Comparison of ENCODE assay signal across 1 cellular context in the genomic region with DNA sequence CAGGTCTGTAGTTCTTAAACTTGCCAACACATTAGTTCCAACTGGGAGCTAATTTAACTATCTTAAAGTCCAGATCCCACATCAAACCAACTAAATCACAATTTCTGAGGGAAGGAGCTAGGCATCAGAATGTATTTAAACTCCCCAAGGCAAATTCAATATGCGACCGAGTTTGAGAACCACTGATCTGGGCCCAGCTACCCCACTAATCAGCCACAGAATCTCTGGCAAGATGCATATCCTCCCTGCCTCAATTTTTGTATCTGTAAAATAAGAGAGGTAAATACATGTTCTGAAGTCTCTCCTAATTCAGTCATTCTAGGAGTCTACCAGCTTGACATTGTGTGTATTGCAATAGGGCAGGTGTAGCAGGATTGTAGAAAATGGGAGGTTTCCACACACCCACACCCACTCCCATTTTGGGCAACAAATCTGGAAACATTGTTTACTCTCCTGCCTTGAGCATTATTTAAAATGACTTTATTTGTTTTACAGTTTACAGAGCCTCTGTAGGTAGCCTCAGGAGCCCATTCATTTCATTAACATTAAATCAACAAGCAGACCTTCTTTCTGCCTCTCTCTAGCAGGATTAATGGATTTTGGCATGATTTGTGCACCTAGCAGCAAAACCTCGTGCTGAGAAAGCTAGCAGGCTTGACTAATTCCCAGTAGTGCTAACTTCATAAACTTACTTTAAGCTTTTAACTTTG.
TF ChIP-seq lines count a peak whose summit lies in the region.

No MANE protein-coding gene starts in this region.

TF ChIP-seq in GM23338, 12 proteins besides CTCF, POLR2A, EP300 and RAD21 (continued from another document):
- no peak for TF ChIP-seq STAT1 (IDR thresholded peaks at IDR 0.05; ENCODE audit: unreplicated experiment)
- TF ChIP-seq EZH2phosphoT487 (IDR thresholded peaks at IDR 0.05; ENCODE audit: unreplicated experiment), result no peak
- TF ChIP-seq, protein P1, sequence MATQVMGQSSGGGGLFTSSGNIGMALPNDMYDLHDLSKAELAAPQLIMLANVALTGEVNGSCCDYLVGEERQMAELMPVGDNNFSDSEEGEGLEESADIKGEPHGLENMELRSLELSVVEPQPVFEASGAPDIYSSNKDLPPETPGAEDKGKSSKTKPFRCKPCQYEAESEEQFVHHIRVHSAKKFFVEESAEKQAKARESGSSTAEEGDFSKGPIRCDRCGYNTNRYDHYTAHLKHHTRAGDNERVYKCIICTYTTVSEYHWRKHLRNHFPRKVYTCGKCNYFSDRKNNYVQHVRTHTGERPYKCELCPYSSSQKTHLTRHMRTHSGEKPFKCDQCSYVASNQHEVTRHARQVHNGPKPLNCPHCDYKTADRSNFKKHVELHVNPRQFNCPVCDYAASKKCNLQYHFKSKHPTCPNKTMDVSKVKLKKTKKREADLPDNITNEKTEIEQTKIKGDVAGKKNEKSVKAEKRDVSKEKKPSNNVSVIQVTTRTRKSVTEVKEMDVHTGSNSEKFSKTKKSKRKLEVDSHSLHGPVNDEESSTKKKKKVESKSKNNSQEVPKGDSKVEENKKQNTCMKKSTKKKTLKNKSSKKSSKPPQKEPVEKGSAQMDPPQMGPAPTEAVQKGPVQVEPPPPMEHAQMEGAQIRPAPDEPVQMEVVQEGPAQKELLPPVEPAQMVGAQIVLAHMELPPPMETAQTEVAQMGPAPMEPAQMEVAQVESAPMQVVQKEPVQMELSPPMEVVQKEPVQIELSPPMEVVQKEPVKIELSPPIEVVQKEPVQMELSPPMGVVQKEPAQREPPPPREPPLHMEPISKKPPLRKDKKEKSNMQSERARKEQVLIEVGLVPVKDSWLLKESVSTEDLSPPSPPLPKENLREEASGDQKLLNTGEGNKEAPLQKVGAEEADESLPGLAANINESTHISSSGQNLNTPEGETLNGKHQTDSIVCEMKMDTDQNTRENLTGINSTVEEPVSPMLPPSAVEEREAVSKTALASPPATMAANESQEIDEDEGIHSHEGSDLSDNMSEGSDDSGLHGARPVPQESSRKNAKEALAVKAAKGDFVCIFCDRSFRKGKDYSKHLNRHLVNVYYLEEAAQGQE (IDR thresholded peaks at IDR 0.05; ENCODE audit: unreplicated experiment), result no peak
- TF ChIP-seq EZH2 (IDR thresholded peaks at IDR 0.05; ENCODE audit: low read depth, unreplicated experiment), result no peak
- no peak for TF ChIP-seq POLR2AphosphoS5 (IDR thresholded peaks at IDR 0.05; ENCODE audit: low read depth)
- TF ChIP-seq, protein P2, sequence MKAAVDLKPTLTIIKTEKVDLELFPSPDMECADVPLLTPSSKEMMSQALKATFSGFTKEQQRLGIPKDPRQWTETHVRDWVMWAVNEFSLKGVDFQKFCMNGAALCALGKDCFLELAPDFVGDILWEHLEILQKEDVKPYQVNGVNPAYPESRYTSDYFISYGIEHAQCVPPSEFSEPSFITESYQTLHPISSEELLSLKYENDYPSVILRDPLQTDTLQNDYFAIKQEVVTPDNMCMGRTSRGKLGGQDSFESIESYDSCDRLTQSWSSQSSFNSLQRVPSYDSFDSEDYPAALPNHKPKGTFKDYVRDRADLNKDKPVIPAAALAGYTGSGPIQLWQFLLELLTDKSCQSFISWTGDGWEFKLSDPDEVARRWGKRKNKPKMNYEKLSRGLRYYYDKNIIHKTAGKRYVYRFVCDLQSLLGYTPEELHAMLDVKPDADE (IDR thresholded peaks at IDR 0.05), result no peak
- TF ChIP-seq, protein P3, sequence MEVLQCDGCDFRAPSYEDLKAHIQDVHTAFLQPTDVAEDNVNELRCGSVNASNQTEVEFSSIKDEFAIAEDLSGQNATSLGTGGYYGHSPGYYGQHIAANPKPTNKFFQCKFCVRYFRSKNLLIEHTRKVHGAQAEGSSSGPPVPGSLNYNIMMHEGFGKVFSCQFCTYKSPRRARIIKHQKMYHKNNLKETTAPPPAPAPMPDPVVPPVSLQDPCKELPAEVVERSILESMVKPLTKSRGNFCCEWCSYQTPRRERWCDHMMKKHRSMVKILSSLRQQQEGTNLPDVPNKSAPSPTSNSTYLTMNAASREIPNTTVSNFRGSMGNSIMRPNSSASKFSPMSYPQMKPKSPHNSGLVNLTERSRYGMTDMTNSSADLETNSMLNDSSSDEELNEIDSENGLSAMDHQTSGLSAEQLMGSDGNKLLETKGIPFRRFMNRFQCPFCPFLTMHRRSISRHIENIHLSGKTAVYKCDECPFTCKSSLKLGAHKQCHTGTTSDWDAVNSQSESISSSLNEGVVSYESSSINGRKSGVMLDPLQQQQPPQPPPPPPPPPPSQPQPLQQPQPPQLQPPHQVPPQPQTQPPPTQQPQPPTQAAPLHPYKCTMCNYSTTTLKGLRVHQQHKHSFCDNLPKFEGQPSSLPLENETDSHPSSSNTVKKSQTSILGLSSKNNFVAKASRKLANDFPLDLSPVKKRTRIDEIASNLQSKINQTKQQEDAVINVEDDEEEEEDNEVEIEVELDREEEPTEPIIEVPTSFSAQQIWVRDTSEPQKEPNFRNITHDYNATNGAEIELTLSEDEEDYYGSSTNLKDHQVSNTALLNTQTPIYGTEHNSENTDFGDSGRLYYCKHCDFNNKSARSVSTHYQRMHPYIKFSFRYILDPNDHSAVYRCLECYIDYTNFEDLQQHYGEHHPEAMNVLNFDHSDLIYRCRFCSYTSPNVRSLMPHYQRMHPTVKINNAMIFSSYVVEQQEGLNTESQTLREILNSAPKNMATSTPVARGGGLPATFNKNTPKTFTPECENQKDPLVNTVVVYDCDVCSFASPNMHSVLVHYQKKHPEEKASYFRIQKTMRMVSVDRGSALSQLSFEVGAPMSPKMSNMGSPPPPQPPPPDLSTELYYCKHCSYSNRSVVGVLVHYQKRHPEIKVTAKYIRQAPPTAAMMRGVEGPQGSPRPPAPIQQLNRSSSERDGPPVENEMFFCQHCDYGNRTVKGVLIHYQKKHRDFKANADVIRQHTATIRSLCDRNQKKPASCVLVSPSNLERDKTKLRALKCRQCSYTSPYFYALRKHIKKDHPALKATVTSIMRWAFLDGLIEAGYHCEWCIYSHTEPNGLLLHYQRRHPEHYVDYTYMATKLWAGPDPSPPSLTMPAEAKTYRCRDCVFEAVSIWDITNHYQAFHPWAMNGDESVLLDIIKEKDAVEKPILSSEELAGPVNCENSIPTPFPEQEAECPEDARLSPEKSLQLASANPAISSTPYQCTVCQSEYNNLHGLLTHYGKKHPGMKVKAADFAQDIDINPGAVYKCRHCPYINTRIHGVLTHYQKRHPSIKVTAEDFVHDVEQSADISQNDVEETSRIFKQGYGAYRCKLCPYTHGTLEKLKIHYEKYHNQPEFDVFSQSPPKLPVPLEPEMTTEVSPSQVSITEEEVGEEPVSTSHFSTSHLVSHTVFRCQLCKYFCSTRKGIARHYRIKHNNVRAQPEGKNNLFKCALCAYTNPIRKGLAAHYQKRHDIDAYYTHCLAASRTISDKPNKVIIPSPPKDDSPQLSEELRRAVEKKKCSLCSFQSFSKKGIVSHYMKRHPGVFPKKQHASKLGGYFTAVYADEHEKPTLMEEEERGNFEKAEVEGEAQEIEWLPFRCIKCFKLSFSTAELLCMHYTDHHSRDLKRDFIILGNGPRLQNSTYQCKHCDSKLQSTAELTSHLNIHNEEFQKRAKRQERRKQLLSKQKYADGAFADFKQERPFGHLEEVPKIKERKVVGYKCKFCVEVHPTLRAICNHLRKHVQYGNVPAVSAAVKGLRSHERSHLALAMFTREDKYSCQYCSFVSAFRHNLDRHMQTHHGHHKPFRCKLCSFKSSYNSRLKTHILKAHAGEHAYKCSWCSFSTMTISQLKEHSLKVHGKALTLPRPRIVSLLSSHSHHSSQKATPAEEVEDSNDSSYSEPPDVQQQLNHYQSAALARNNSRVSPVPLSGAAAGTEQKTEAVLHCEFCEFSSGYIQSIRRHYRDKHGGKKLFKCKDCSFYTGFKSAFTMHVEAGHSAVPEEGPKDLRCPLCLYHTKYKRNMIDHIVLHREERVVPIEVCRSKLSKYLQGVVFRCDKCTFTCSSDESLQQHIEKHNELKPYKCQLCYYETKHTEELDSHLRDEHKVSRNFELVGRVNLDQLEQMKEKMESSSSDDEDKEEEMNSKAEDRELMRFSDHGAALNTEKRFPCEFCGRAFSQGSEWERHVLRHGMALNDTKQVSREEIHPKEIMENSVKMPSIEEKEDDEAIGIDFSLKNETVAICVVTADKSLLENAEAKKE (CRISPR knock-in tag; IDR thresholded peaks at IDR 0.05), result no peak
- TF ChIP-seq ZNF114 (CRISPR knock-in tag; IDR thresholded peaks at IDR 0.05), result no peak
- no peak for TF ChIP-seq JUNB (IDR thresholded peaks at IDR 0.05; ENCODE audit: unreplicated experiment)
- no peak for TF ChIP-seq ZNF331 (CRISPR knock-in tag; IDR thresholded peaks at IDR 0.05; ENCODE audit: low read depth)
